15 cellular contexts compared by ENCODE assay signal in the genomic region with DNA sequence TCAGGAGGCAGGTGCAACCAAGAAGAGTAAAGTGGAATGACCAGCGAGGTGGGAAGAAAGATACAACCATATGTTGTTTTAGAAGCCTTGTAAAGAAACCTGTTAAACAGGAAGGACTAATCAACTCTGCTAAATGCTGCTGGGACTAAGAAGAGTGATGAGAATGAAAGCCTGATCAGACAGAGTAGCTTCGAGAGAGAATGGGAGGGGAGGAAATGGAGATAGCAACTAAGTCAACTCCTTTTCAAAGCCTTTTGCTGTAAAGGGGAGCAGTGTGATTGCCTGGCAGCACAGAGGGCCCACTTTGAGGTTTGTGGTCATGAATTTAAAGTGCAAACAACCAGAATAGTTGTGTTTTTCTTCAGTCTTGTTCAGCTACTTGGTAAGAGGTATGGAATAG. TPM values are rescaled to one million over a fixed set of nuclear protein-coding genes. Genes with fewer than 3 reads are reported as not detected.
DNase-seq lines count a peak whose midpoint lies in the region; ATAC-seq and TF ChIP-seq lines count a peak whose summit lies in the region.
"Had no signal": no experiment of that assay in that cellular context is flagged by ENCODE, and none has a peak within 500 bp of the region (broad histone marks: within the 10 kb centered on the region; RNA-seq: fewer than 3 reads in every experiment).

No MANE protein-coding gene starts in this region.

- no peaks in the 10 kb centered on the region for H3K27me3 ChIP-seq in thymus (ENCODE audit: control insufficient read depth, insufficient read depth)
- no peaks in the 10 kb centered on the region for H3K27me3 ChIP-seq in H9 (ENCODE audit: insufficient read depth, low read length)
- H3K27me3 ChIP-seq: BLaER1, foreskin keratinocyte, Peyer's patch had no signal

- H3K4me1 Mint-ChIP-seq in T-cell: peaks cover 22 to 38% (median 37%) of the 10 kb centered on the region in 3 donors
- no peaks in the 10 kb centered on the region for H3K4me1 Mint-ChIP-seq in H9

- no peak overlapping the region for H4K91ac ChIP-seq in H9 (ENCODE audit: insufficient read length, low read depth, low read length)

- H3K9me3 Mint-ChIP-seq in T-cell (peaks cover 0 to 3% (median 0%) of the 10 kb centered on the region in 3 donors), H9 (0 out of 5 replicates have a peak, but pooled peaks cover 0 to 2% of the 10 kb centered on the region in 2 experiments)

- H3K4ac ChIP-seq in H9 (ENCODE audit: low read depth, low read length): no peak overlapping the region

- no peak overlapping the region for H3K27ac Mint-ChIP-seq in T-cell
- H3K27ac Mint-ChIP-seq in H9: no peak overlapping the region

- no peak overlapping the region for H3K14ac ChIP-seq in H9 (ENCODE audit: insufficient read depth, low read length)

- peak overlapping the region; percentile 28 for H3K4me3 ChIP-seq in thymus (ENCODE audit: low read length)
- H3K4me3 ChIP-seq: BLaER1, Peyer's patch had no signal

- no peak overlapping the region for H2BK15ac ChIP-seq in H9 (ENCODE audit: low read depth, low read length)

- H2BK20ac ChIP-seq in H9 (ENCODE audit: low read depth, low read length, poor library complexity, severe bottlenecking): no peak overlapping the region

- peak; percentile 26 to 89 (median 64) for DNase-seq in stimulated activated naive CD4-positive, alpha-beta T cell (lab: John Stamatoyannopoulos, UW)
- DNase-seq in stimulated activated naive CD4-positive, alpha-beta T cell treated with Interleukin-2 at 50 U/mL for 16 hours (lab: John Stamatoyannopoulos, UW): no peak
- peak; percentile 26 to 85 (median 58) for DNase-seq in T-cell
- peak; percentile 11 for DNase-seq in astrocyte of the hippocampus (ENCODE audit: low read depth, low spot score)
- DNase-seq in erythroblast (lab: John Stamatoyannopoulos, UW): no peak
- no peak for DNase-seq in NK-92 treated with Interleukin-12 subunit alpha and Interleukin-12 subunit beta, amount 100 ng/mL, for 24 hours (lab: John Stamatoyannopoulos, UW)
- no peak for DNase-seq in H9
- DNase-seq: caudate nucleus, foreskin keratinocyte, left ventricle myocardium superior, NCI-H187 had no signal

- no peaks in the 10 kb centered on the region for H3K36me3 ChIP-seq in thymus (ENCODE audit: control insufficient read depth, insufficient read depth)

- peak; percentile 94 to 98 (median 96) for ATAC-seq in T-cell (replicated peaks in 1 of 4)
- ATAC-seq: foreskin keratinocyte, left ventricle myocardium superior had no signal

- H2AFZ ChIP-seq in H9 (ENCODE audit: low read length): no peak overlapping the region

- H3K27ac ChIP-seq in thymus (ENCODE audit: low read depth) (peak overlapping the region; percentile 95), H9 (ENCODE audit: insufficient read length, low read depth, low read length) (no peak overlapping the region)
- H3K27ac ChIP-seq: foreskin keratinocyte, HL-60 had no signal

- no peak overlapping the region for H3K4me3 Mint-ChIP-seq in T-cell
- H3K4me3 Mint-ChIP-seq in H9: no peak overlapping the region

- no peak overlapping the region for H2AK5ac ChIP-seq in H9 (ENCODE audit: insufficient read length, low read length)

- H3K4me2 ChIP-seq in H9 (ENCODE audit: insufficient read depth, insufficient read length, low read length): no peak overlapping the region
- H3K4me2 ChIP-seq: BLaER1 had no signal

- H3K79me2 ChIP-seq in H9 (ENCODE audit: insufficient read depth, low read length): no peaks in the 10 kb centered on the region

- H3K56ac ChIP-seq in H9 (ENCODE audit: insufficient read length, low read depth, low read length): no peak overlapping the region

- H3T11ph ChIP-seq in H9 (ENCODE audit: low read length): no peak overlapping the region

- no peak for TF ChIP-seq POLR2A in erythroblast (IDR thresholded peaks at IDR 0.05; ENCODE audit: low read length)

- peaks cover 17% of the 10 kb centered on the region for H3K4me1 ChIP-seq in thymus (ENCODE audit: control insufficient read depth, insufficient read depth, low read length)
- no peaks in the 10 kb centered on the region for H3K4me1 ChIP-seq in H9 (ENCODE audit: insufficient read depth, low read length)
- H3K4me1 ChIP-seq: Peyer's patch had no signal

- H4K5ac ChIP-seq in H9 (ENCODE audit: insufficient read length, low read depth, low read length): no peak overlapping the region

- TF ChIP-seq CTCF in H9 (conservative IDR thresholded peaks at IDR 0.05): no peak

- H2BK12ac ChIP-seq in H9 (ENCODE audit: insufficient read length, low read depth, low read length): no peak overlapping the region

- no peak overlapping the region for H3K23ac ChIP-seq in H9 (ENCODE audit: insufficient read length, low read depth, low read length)

- no peaks in the 10 kb centered on the region for H4K20me1 ChIP-seq in H9 (ENCODE audit: control insufficient read depth, insufficient read depth, insufficient read length)
- H4K20me1 ChIP-seq: BLaER1 had no signal

- WGBS in thymus: 27% methylated on average over 2 of the region's 2 CpGs
- no CpG with 5 or more reads among the region's 2 CpGs for WGBS in H9 (ENCODE audit: extremely low coverage, insufficient read length, low lambda C conversion rate)

- H3K36me3 Mint-ChIP-seq in T-cell (peaks cover 32% of the 10 kb centered on the region), H9 (ENCODE audit: insufficient read depth in 1 of 3, low read depth in 3 of 3) (peaks cover 14 to 37% (median 27%) of the 10 kb centered on the region in 3 experiments)

- no peak overlapping the region for H2BK120ac ChIP-seq in H9 (ENCODE audit: low read depth, low read length, poor library complexity, severe bottlenecking)

- no peaks in the 10 kb centered on the region for H3K79me1 ChIP-seq in H9 (ENCODE audit: insufficient read depth, low read depth, low read length, poor library complexity, severe bottlenecking)

- no peaks in the 10 kb centered on the region for H3K23me2 ChIP-seq in H9 (ENCODE audit: insufficient read length, low read depth, low read length, poor library complexity, severe bottlenecking)

- H3K27me3 Mint-ChIP-seq in T-cell (no peaks in the 10 kb centered on the region), H9 (ENCODE audit: low read depth) (no peaks in the 10 kb centered on the region)

- no peaks in the 10 kb centered on the region for H3K9me3 ChIP-seq in thymus (ENCODE audit: control insufficient read depth)
- H3K9me3 ChIP-seq in H9 (ENCODE audit: control insufficient read depth, low read depth, low read length): no peaks in the 10 kb centered on the region
- H3K9me3 ChIP-seq: BLaER1, Peyer's patch had no signal

- CTCF ChIA-PET in T-cell (lab: Charles Lee): interaction anchor here in 1 of 2 donors (1.0 to 1.8 kb wide), 5 partner anchors 12 to 383 kb away, joined by 3 to 6 read pairs (median 4); no protein-coding TSS in a partner anchor

- H4K8ac ChIP-seq in H9 (replicated peaks; ENCODE audit: insufficient read length, low read depth, low read length): no peak overlapping the region

- H3K18ac ChIP-seq in H9 (ENCODE audit: insufficient read length, low read depth, low read length): no peak overlapping the region

- no peak overlapping the region for H3K9ac ChIP-seq in H9 (ENCODE audit: extremely low read depth, insufficient read length, low read length)
- H3K9ac ChIP-seq: BLaER1 had no signal

- H2BK5ac ChIP-seq in H9 (ENCODE audit: insufficient read length, low read length): no peak overlapping the region

- POLR2A ChIA-PET in T-cell (lab: Charles Lee): interaction anchor here in 1 of 2 donors (0.5 to 1.0 kb wide), 2 partner anchors 314 to 531 kb away, joined by 3 read pairs; no protein-coding TSS in a partner anchor

RNA-seq across cellular contexts. Expression of a gene that starts 31.4 kb away (rescaled TPM):
- total RNA-seq in T-cell: 10 to 100 TPM; 28.8 to 44.1 (median 36.9) TPM
- polyA plus RNA-seq in thymus: 9.8 TPM
- 25.6 and 26.6 TPM in 2 replicates for total RNA-seq in H9 (2021)

RNA-seq across cellular contexts. Expression of a gene that starts 32.6 kb away (rescaled TPM):
- total RNA-seq in T-cell: 1 to 10 TPM; 2.4 to 4.1 (median 2.7) TPM
- 12.1 TPM for polyA plus RNA-seq in thymus
- total RNA-seq in H9 (2021): 36.3 and 37.9 TPM in 2 replicates

Comparison
In these comparisons a context has a peak if more than half of its experiments do, and no peak if none do; other contexts are left out.
1. DNase-seq: peak in stimulated activated naive CD4-positive, alpha-beta T cell (6 of 6), T-cell (34 of 34) and astrocyte of the hippocampus (single experiment); none in stimulated activated naive CD4-positive, alpha-beta T cell treated with Interleukin-2 at 50 U/mL for 16 hours (single experiment), erythroblast (0 of 2), NK-92 treated with Interleukin-12 subunit alpha and Interleukin-12 subunit beta, amount 100 ng/mL, for 24 hours (single experiment) and H9 (single experiment).